Comparison of ENCODE assay signal across 34 cellular contexts in genomic region chr2:15820283-15820591, GRCh38.
"Had no signal": no experiment of that assay in that cellular context is flagged by ENCODE, and none has a peak within 500 bp of the region (broad histone marks: within the 10 kb centered on the region; RNA-seq: fewer than 3 reads in every experiment).

No MANE protein-coding gene starts in this region.

- ATAC-seq: activated CD8-positive, alpha-beta T cell treated with anti-CD3 and anti-CD28 coated beads for 36 hours; activated naive CD4-positive, alpha-beta T cell treated with anti-CD3 and anti-CD28 coated beads, Interleukin-2, amount 50 U/mL, for 72 hours; activated T-cell treated with anti-CD3 and anti-CD28 coated beads, Interleukin-2, amount 50 U/mL, for 4 hours; activated T-cell treated with anti-CD3 and anti-CD28 coated beads, Interleukin-2, amount 50 U/mL, for 72 hours; activated T-helper 17 cell treated with anti-CD3 and anti-CD28 coated beads, Interleukin-2, amount 50 U/mL, for 72 hours; body of pancreas had no signal

- DNase-seq: activated B cell treated with CpG ODN at 0.5 μM for 24 hours; activated CD4-positive, alpha-beta memory T cell treated with anti-CD3 and anti-CD28 coated beads for 36 hours; activated CD4-positive, alpha-beta T cell treated with anti-CD3 and anti-CD28 coated beads for 4 hours; activated CD4-positive, alpha-beta T cell treated with anti-CD3 and anti-CD28 coated beads, Interleukin-2, amount 10 ng/mL, durations not matched to agents 24 days and 14 days; activated CD4-positive, alpha-beta T cell treated with anti-CD3 and anti-CD28 coated beads, Interleukin-2, amount 50 U/mL, for 1 hour; activated CD4-positive, alpha-beta T cell treated with anti-CD3 and anti-CD28 coated beads, Interleukin-2, amount 50 U/mL, for 4 hours; activated CD4-positive, CD25-positive, alpha-beta regulatory T cell treated with anti-CD3 and anti-CD28 coated beads, Interleukin-2, amount 50 U/mL, for 72 hours; activated CD8-positive, alpha-beta memory T cell treated with anti-CD3 and anti-CD28 coated beads, Interleukin-2, amount 50 U/mL, for 4 hours; activated CD8-positive, alpha-beta T cell treated with anti-CD3 and anti-CD28 coated beads for 36 hours; activated effector memory CD4-positive, alpha-beta T cell treated with anti-CD3 and anti-CD28 coated beads, Interleukin-2, amount 50 U/mL, for 16 hours; activated gamma-delta T cell treated with Interleukin-2 at 50 U/mL for 16 hours; activated naive CD4-positive, alpha-beta T cell; activated naive CD4-positive, alpha-beta T cell treated with anti-CD3 and anti-CD28 coated beads for 36 hours; activated naive CD4-positive, alpha-beta T cell treated with anti-CD3 and anti-CD28 coated beads, Interleukin-2, amount 50 U/mL, for 16 hours; activated naive CD8-positive, alpha-beta T cell treated with anti-CD3 and anti-CD28 coated beads for 36 hours; activated T-cell treated with anti-CD3 and anti-CD28 coated beads for 4 hours; activated T-cell treated with anti-CD3 and anti-CD28 coated beads, Interleukin-2, amount 50 U/mL, for 1 hour; activated T-cell treated with anti-CD3 and anti-CD28 coated beads, Interleukin-2, amount 50 U/mL, for 4 hours; activated T-cell treated with anti-CD3 and anti-CD28 coated beads, Interleukin-2, amount 50 U/mL, for 72 hours; adrenal gland; amniotic stem cell; aorta; body of pancreas; brain microvascular endothelial cell; central memory CD4-positive, alpha-beta T cell; SW 1271; T-helper 1 cell; T-helper 2 cell; T-helper 9 cell had no signal

- H3K9me3 Mint-ChIP-seq: activated B cell treated with CpG ODN at 0.5 μM for 24 hours; activated CD4-positive, alpha-beta memory T cell treated with anti-CD3 and anti-CD28 coated beads for 36 hours; activated CD4-positive, alpha-beta T cell treated with anti-CD3 and anti-CD28 coated beads, Interleukin-2, amount 10 ng/mL, durations not matched to agents 24 days and 14 days; activated CD8-positive, alpha-beta T cell treated with anti-CD3 and anti-CD28 coated beads for 36 hours; activated naive CD4-positive, alpha-beta T cell treated with anti-CD3 and anti-CD28 coated beads for 36 hours; activated naive CD4-positive, alpha-beta T cell treated with anti-CD3 and anti-CD28 coated beads, Interleukin-2, amount 50 U/mL, for 72 hours; activated naive CD8-positive, alpha-beta T cell treated with anti-CD3 and anti-CD28 coated beads for 36 hours; activated T-cell treated with anti-CD3 and anti-CD28 coated beads, Interleukin-2, amount 50 U/mL, for 4 hours; activated T-cell treated with anti-CD3 and anti-CD28 coated beads, Interleukin-2, amount 50 U/mL, for 72 hours; activated T-helper 1 cell treated with anti-CD3 and anti-CD28 coated beads, Interleukin-12 subunit alpha, Interleukin-12 subunit beta, Interleukin-2, Interleukin-4 antibody, amounts not matched to agents 30 ng/mL and 10 ng/mL and 1 ng/mL, durations not matched to agents 14 hours and 24 hours and 36 hours; activated T-helper 17 cell treated with anti-CD3 and anti-CD28 coated beads, Interleukin-2, amount 50 U/mL, for 72 hours; T-helper 1 cell treated with Interleukin-12 subunit alpha and Interleukin-12 subunit beta and Interleukin-4 antibody, amounts not matched to agents 30 μg/mL and 1 μg/mL, for 36 hours; T-helper 2 cell treated with Interferon-gamma antibody and Interleukin-4, amounts not matched to agents 5 μg/mL and 100 μg/mL, for 36 hours had no signal

- H3K27ac Mint-ChIP-seq: activated B cell treated with CpG ODN at 0.5 μM for 24 hours; activated CD4-positive, alpha-beta memory T cell treated with anti-CD3 and anti-CD28 coated beads for 36 hours; activated CD4-positive, alpha-beta T cell treated with anti-CD3 and anti-CD28 coated beads, Interleukin-2, amount 10 ng/mL, durations not matched to agents 24 days and 14 days; activated CD8-positive, alpha-beta T cell treated with anti-CD3 and anti-CD28 coated beads for 36 hours; activated naive CD4-positive, alpha-beta T cell treated with anti-CD3 and anti-CD28 coated beads for 36 hours; activated naive CD4-positive, alpha-beta T cell treated with anti-CD3 and anti-CD28 coated beads, Interleukin-2, amount 50 U/mL, for 72 hours; activated naive CD8-positive, alpha-beta T cell treated with anti-CD3 and anti-CD28 coated beads for 36 hours; activated T-cell treated with anti-CD3 and anti-CD28 coated beads, Interleukin-2, amount 50 U/mL, for 72 hours; activated T-helper 1 cell treated with anti-CD3 and anti-CD28 coated beads, Interleukin-12 subunit alpha, Interleukin-12 subunit beta, Interleukin-2, Interleukin-4 antibody, amounts not matched to agents 30 ng/mL and 10 ng/mL and 1 ng/mL, durations not matched to agents 14 hours and 24 hours and 36 hours; activated T-helper 17 cell treated with anti-CD3 and anti-CD28 coated beads, Interleukin-2, amount 50 U/mL, for 72 hours; T-helper 1 cell treated with Interleukin-12 subunit alpha and Interleukin-12 subunit beta and Interleukin-4 antibody, amounts not matched to agents 30 μg/mL and 1 μg/mL, for 36 hours; T-helper 2 cell treated with Interferon-gamma antibody and Interleukin-4, amounts not matched to agents 5 μg/mL and 100 μg/mL, for 36 hours had no signal

- H3K4me1 Mint-ChIP-seq: activated B cell treated with CpG ODN at 0.5 μM for 24 hours; activated CD4-positive, alpha-beta T cell treated with anti-CD3 and anti-CD28 coated beads, Interleukin-2, amount 10 ng/mL, durations not matched to agents 24 days and 14 days; activated naive CD8-positive, alpha-beta T cell treated with anti-CD3 and anti-CD28 coated beads for 36 hours; activated T-helper 17 cell treated with anti-CD3 and anti-CD28 coated beads, Interleukin-2, amount 50 U/mL, for 72 hours had no signal

- H3K36me3 Mint-ChIP-seq: activated CD4-positive, alpha-beta memory T cell treated with anti-CD3 and anti-CD28 coated beads for 36 hours; activated naive CD4-positive, alpha-beta T cell treated with anti-CD3 and anti-CD28 coated beads, Interleukin-2, amount 50 U/mL, for 72 hours; activated naive CD8-positive, alpha-beta T cell treated with anti-CD3 and anti-CD28 coated beads for 36 hours had no signal

- H3K4me3 Mint-ChIP-seq: activated B cell treated with CpG ODN at 0.5 μM for 24 hours; activated CD4-positive, alpha-beta memory T cell treated with anti-CD3 and anti-CD28 coated beads for 36 hours; activated CD4-positive, alpha-beta T cell treated with anti-CD3 and anti-CD28 coated beads, Interleukin-2, amount 10 ng/mL, durations not matched to agents 24 days and 14 days; activated CD8-positive, alpha-beta T cell treated with anti-CD3 and anti-CD28 coated beads for 36 hours; activated naive CD4-positive, alpha-beta T cell treated with anti-CD3 and anti-CD28 coated beads for 36 hours; activated naive CD8-positive, alpha-beta T cell treated with anti-CD3 and anti-CD28 coated beads for 36 hours; activated T-cell treated with anti-CD3 and anti-CD28 coated beads, Interleukin-2, amount 50 U/mL, for 4 hours; activated T-cell treated with anti-CD3 and anti-CD28 coated beads, Interleukin-2, amount 50 U/mL, for 72 hours; activated T-helper 1 cell treated with anti-CD3 and anti-CD28 coated beads, Interleukin-12 subunit alpha, Interleukin-12 subunit beta, Interleukin-2, Interleukin-4 antibody, amounts not matched to agents 30 ng/mL and 10 ng/mL and 1 ng/mL, durations not matched to agents 14 hours and 24 hours and 36 hours; activated T-helper 17 cell treated with anti-CD3 and anti-CD28 coated beads, Interleukin-2, amount 50 U/mL, for 72 hours; T-helper 1 cell treated with Interleukin-12 subunit alpha and Interleukin-12 subunit beta and Interleukin-4 antibody, amounts not matched to agents 30 μg/mL and 1 μg/mL, for 36 hours; T-helper 2 cell treated with Interferon-gamma antibody and Interleukin-4, amounts not matched to agents 5 μg/mL and 100 μg/mL, for 36 hours had no signal
